Comparison of ENCODE assay signal across 2 cellular contexts in genomic region chr4:186764457-186764856, GRCh38.
TF ChIP-seq lines count a peak whose summit lies in the region.

No MANE protein-coding gene starts in this region.

TF ChIP-seq in SK-N-SH, 30 proteins besides CTCF, POLR2A, EP300 and RAD21 (continued from another document):
- TF ChIP-seq PBX3 (IDR thresholded peaks at IDR 0.05) (no peak), CHD2 (IDR thresholded peaks at IDR 0.05; ENCODE audit: low read length, partially characterized antibody) (no peak), GABPA (IDR thresholded peaks at IDR 0.05; ENCODE audit: low read depth) (no peak), IRF3 (IDR thresholded peaks at IDR 0.05; ENCODE audit: low read depth, low read length) (no peak), RFX5 (IDR thresholded peaks at IDR 0.05; ENCODE audit: low read length) (no peak), REST (IDR thresholded peaks at IDR 0.05; ENCODE audit: low read depth, low read length) (no peak), ZBTB33 (IDR thresholded peaks at IDR 0.05; ENCODE audit: borderline replicate concordance, low read depth) (no peak), POLR2AphosphoS5 (IDR thresholded peaks at IDR 0.05; ENCODE audit: low read depth, low read length) (no peak), FOSL2 (IDR thresholded peaks at IDR 0.05; ENCODE audit: borderline replicate concordance, low read depth) (no peak), TCF12 (IDR thresholded peaks at IDR 0.05) (no peak)

TF ChIP-seq in SK-N-SH treated with all-trans-retinoic acid at 6 μM for 48 hours, 23 proteins besides CTCF, POLR2A, EP300 and RAD21 (continued from another document):
- TF ChIP-seq ZFP30 (CRISPR knock-in tag; IDR thresholded peaks at IDR 0.05), result no peak
